14 cellular contexts compared by ENCODE assay signal in genomic region chr6:138182939-138183791, GRCh38. TPM values are rescaled to one million over a fixed set of nuclear protein-coding genes. Genes with fewer than 3 reads are reported as not detected.
DNase-seq lines count a peak whose midpoint lies in the region; FAIRE-seq lines count a peak whose summit lies in the region.
"Had no signal": no experiment of that assay in that cellular context is flagged by ENCODE, and none has a peak within 500 bp of the region (broad histone marks: within the 10 kb centered on the region; RNA-seq: fewer than 3 reads in every experiment).

No MANE protein-coding gene starts in this region.

- no peaks in the 10 kb centered on the region for H3K36me3 ChIP-seq in small intestine (ENCODE audit: control insufficient read depth in 2 of 2, insufficient read depth in 2 of 2, low read length in 2 of 2)

- DNase-seq in DMS 273 treated with DMSO at 0.1 percent for 48 hours (lab: John Stamatoyannopoulos, UW) (peak; percentile 12), NCI-H2081 (lab: John Stamatoyannopoulos, UW) (peak; percentile 78 to 89), cerebellum (ENCODE audit: low spot score) (peak; percentile 51), midbrain (lab: John Stamatoyannopoulos, UW) (peak; percentile 93), activated gamma-delta T cell treated with Interleukin-2 at 50 U/mL for 16 hours (no peak), small intestine (no peak), MV-4-11 (lab: John Stamatoyannopoulos, UW) (no peak), ACHN (no peak)
- DNase-seq: AML-193, erythroblast, GF-D8, naive B cell, NCI-H1436 had no signal

- no peak for FAIRE-seq in small intestine (lab: Jason Lieb, UNC)

- no peak overlapping the region for H3K27ac ChIP-seq in small intestine (ENCODE audit: low read depth in 1 of 2, low read length in 1 of 2)
- H3K27ac ChIP-seq: skin epidermis had no signal

- H3K9me3 ChIP-seq in small intestine (ENCODE audit: control insufficient read depth, low read depth) = no peaks in the 10 kb centered on the region

- no peaks in the 10 kb centered on the region for H3K27me3 ChIP-seq in small intestine (ENCODE audit: control insufficient read depth in 2 of 2, insufficient read depth in 2 of 2, low read length in 2 of 2)

- H3K4me1 ChIP-seq in small intestine (ENCODE audit: control insufficient read depth in 2 of 2, insufficient read depth in 1 of 2, low read depth in 1 of 2, low read length in 1 of 2) = no peaks in the 10 kb centered on the region

- in situ Hi-C loops in ACHN (cut with HindIII; ENCODE audit: low pct_ligation_motif_present, low pct_unique_long_range_greater_than_20kb, low sequenced_read_pairs) = no loop called here

- H3K4me3 ChIP-seq in small intestine (ENCODE audit: low read depth in 1 of 2, low read length in 2 of 2) = no peak overlapping the region
- H3K4me3 ChIP-seq: skin epidermis had no signal

- 69 to 77% (median 74%) methylated on average over 8 of the region's 8 CpGs for WGBS in small intestine, 3 donors

RNA-seq across cellular contexts. Expression of gene ARFGEF3, which starts 21.4 kb away (rescaled TPM):
- total RNA-seq in cerebellum = 38.3 TPM
- 1 to 10 TPM in 1 of 3 donors, under 1 TPM in 2; 0.27 to 5.4 (median 0.45) TPM for polyA plus RNA-seq in small intestine

RNA-seq across cellular contexts. Expression of gene PBOV1, which starts 35.1 kb away (rescaled TPM):
- total RNA-seq in cerebellum = not detected
- not detected for polyA plus RNA-seq in small intestine

Comparison
In these comparisons a context has a peak if more than half of its experiments do, and no peak if none do; other contexts are left out.
1. DNase-seq: peak in DMS 273 treated with DMSO at 0.1 percent for 48 hours (single experiment), NCI-H2081 (2 of 2), cerebellum (single experiment) and midbrain (single experiment); none in activated gamma-delta T cell treated with Interleukin-2 at 50 U/mL for 16 hours (single experiment), small intestine (single experiment), MV-4-11 (single experiment) and ACHN (single experiment).